Comparison of ENCODE assay signal across 8 cellular contexts in the genomic region with DNA sequence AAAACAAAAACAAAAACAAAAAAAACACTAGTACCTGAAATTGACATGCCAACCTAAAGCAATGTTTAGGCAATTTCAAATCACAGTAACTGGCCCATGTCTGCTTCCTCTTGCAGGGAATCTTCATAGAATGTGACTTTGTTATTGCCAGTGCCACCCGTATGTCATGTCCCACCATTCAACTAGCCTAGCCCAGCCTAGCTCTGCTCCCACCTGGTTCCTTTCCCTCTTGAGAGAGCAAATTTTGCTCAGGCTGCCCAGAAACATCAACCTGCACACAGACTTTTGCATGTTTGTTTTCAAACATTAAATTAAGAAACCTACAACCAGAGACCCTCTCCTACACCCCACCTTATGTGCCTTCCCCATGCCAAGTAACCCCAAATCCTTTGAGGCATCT.
DNase-seq lines count a peak whose midpoint lies in the region; ATAC-seq, FAIRE-seq and TF ChIP-seq lines count a peak whose summit lies in the region.

No MANE protein-coding gene starts in this region.

- H2AFZ ChIP-seq in astrocyte (ENCODE audit: low read depth, low read length) (no peak overlapping the region), mesenchymal stem cell (ENCODE audit: low read depth, low read length) (no peak overlapping the region)

- DNase-seq in activated T-cell treated with anti-CD3 and anti-CD28 coated beads, Interleukin-2, amount 50 U/mL, for 72 hours = no peak
- DNase-seq in activated T-cell treated with anti-CD3 and anti-CD28 coated beads, Interleukin-2, amount 50 U/mL, for 48 hours = no peak
- no peak for DNase-seq in astrocyte (ENCODE audit: low read depth)
- DNase-seq in mesenchymal stem cell = no peak
- no peak for DNase-seq in tibial artery
- DNase-seq in HK-2 (ENCODE audit: unreplicated experiment) = no peak
- no peak for DNase-seq in RCC 7860 (ENCODE audit: low spot score)

- TF ChIP-seq CTCF in astrocyte (IDR thresholded peaks at IDR 0.05; ENCODE audit: insufficient read depth, low read depth, low read length) (no peak), tibial artery (IDR thresholded peaks at IDR 0.05) (no peak)

- H3K79me2 ChIP-seq in astrocyte (ENCODE audit: insufficient read depth, low read length) = peaks cover 25% of the 10 kb centered on the region

- H3K27me3 ChIP-seq in astrocyte (ENCODE audit: insufficient read depth, low read length) (no peaks in the 10 kb centered on the region), mesenchymal stem cell (ENCODE audit: control insufficient read depth in 1 of 2, insufficient read depth in 1 of 2, low read length in 2 of 2) (no peaks in the 10 kb centered on the region), tibial artery (no peaks in the 10 kb centered on the region)

- peaks cover 6% of the 10 kb centered on the region for H3K27me3 Mint-ChIP-seq in activated T-cell treated with anti-CD3 and anti-CD28 coated beads, Interleukin-2, amount 50 U/mL, for 72 hours (ENCODE audit: low read depth)
- H3K27me3 Mint-ChIP-seq in astrocyte (ENCODE audit: low read depth, unreplicated experiment) = no peaks in the 10 kb centered on the region

- peak overlapping the region; percentile 64 for H2BK120ac ChIP-seq in mesenchymal stem cell (ENCODE audit: low read depth, low read length)

- peak overlapping the region; percentile 71 for H3K27ac ChIP-seq in astrocyte (ENCODE audit: low read depth, low read length)
- H3K27ac ChIP-seq in mesenchymal stem cell (ENCODE audit: low read length, poor library complexity, severe bottlenecking) = no peak overlapping the region
- H3K27ac ChIP-seq in tibial artery = peak overlapping the region; percentile 96 to 99

- WGBS in mesenchymal stem cell = 95% methylated on average over 1 of the region's 1 CpG

- peak overlapping the region; percentile 91 to 92 for H3K4me3 Mint-ChIP-seq in activated T-cell treated with anti-CD3 and anti-CD28 coated beads, Interleukin-2, amount 50 U/mL, for 72 hours
- H3K4me3 Mint-ChIP-seq in astrocyte (ENCODE audit: unreplicated experiment) = peak overlapping the region; percentile 27

- H4K20me1 ChIP-seq in astrocyte (ENCODE audit: insufficient read depth, low read length) = peaks cover 23% of the 10 kb centered on the region

- peaks cover 7 to 16% of the 10 kb centered on the region in 2 donors for H3K36me3 Mint-ChIP-seq in activated T-cell treated with anti-CD3 and anti-CD28 coated beads, Interleukin-2, amount 50 U/mL, for 72 hours (ENCODE audit: insufficient read depth in 2 of 2)
- peaks cover 11% of the 10 kb centered on the region for H3K36me3 Mint-ChIP-seq in astrocyte (ENCODE audit: low read depth, unreplicated experiment)

- H3K9me3 Mint-ChIP-seq in activated T-cell treated with anti-CD3 and anti-CD28 coated beads, Interleukin-2, amount 50 U/mL, for 72 hours = no peaks in the 10 kb centered on the region
- no peaks in the 10 kb centered on the region for H3K9me3 Mint-ChIP-seq in astrocyte (ENCODE audit: unreplicated experiment)

- intact Hi-C loops in tibial artery (cut with DNase I; ENCODE audit: low total_unique reads) = loop anchor here (10.0 kb wide), 1 partner anchor 198 kb away; no protein-coding TSS in a partner anchor

- no peak overlapping the region for H3K4me3 ChIP-seq in astrocyte (ENCODE audit: insufficient read depth, low read depth, low read length)
- H3K4me3 ChIP-seq in mesenchymal stem cell (ENCODE audit: insufficient read depth in 1 of 2, low read depth in 1 of 2, low read length in 2 of 2) = peak overlapping the region in 1 of 2 experiments; percentile 76
- H3K4me3 ChIP-seq in tibial artery = peak overlapping the region in 1 of 2 donors; percentile 80

- H3K36me3 ChIP-seq in astrocyte (ENCODE audit: insufficient read depth, low read length) (peaks cover 17% of the 10 kb centered on the region), mesenchymal stem cell (ENCODE audit: control insufficient read depth in 1 of 2, insufficient read depth in 2 of 2, low read depth in 1 of 2, low read length in 2 of 2) (peaks cover 4 to 16% of the 10 kb centered on the region in 2 experiments), tibial artery (peaks cover 4 to 10% (median 10%) of the 10 kb centered on the region in 3 donors)

- FAIRE-seq in astrocyte (lab: Jason Lieb, UNC) (no peak), RCC 7860 (lab: Jason Lieb, UNC) (no peak)

- peak overlapping the region; percentile 69 for H4K8ac ChIP-seq in mesenchymal stem cell (ENCODE audit: low read length)

- H3K9me3 ChIP-seq in astrocyte (ENCODE audit: insufficient read depth, low read depth, low read length) (no peaks in the 10 kb centered on the region), mesenchymal stem cell (ENCODE audit: control insufficient read depth, low read length) (no peaks in the 10 kb centered on the region), tibial artery (no peaks in the 10 kb centered on the region)

- no peak overlapping the region for H3K23ac ChIP-seq in mesenchymal stem cell (ENCODE audit: low read length in 2 of 2)

- no peak overlapping the region for H2BK5ac ChIP-seq in mesenchymal stem cell (ENCODE audit: low read depth, low read length, poor library complexity, severe bottlenecking)

- H3K4me2 ChIP-seq in astrocyte (ENCODE audit: low read length) = peak overlapping the region; percentile 80
- no peak overlapping the region for H3K4me2 ChIP-seq in mesenchymal stem cell (ENCODE audit: low read length, poor library complexity, severe bottlenecking)

- ATAC-seq in activated T-cell treated with anti-CD3 and anti-CD28 coated beads, Interleukin-2, amount 50 U/mL, for 72 hours (replicated peaks in 1 of 2) = no peak
- ATAC-seq in HG03097 (IDR thresholded peaks at IDR 0.05; ENCODE audit: low FRiP score, unreplicated experiment) = no peak

- H2BK15ac ChIP-seq in mesenchymal stem cell (ENCODE audit: low read depth, poor library complexity, severe bottlenecking) = no peak overlapping the region

- peak overlapping the region; percentile 10 to 41 for H2BK12ac ChIP-seq in mesenchymal stem cell (ENCODE audit: low read length in 2 of 2)

- H3K79me1 ChIP-seq in mesenchymal stem cell (replicated peaks; ENCODE audit: low read length, poor library complexity, severe bottlenecking) = peaks cover 3% of the 10 kb centered on the region

- no peak overlapping the region for H3K18ac ChIP-seq in mesenchymal stem cell (ENCODE audit: low read depth in 1 of 2, low read length in 2 of 2)

- no peak overlapping the region for H3K14ac ChIP-seq in mesenchymal stem cell (ENCODE audit: low read length in 2 of 2)

- peaks cover 48% of the 10 kb centered on the region for H3K4me1 Mint-ChIP-seq in activated T-cell treated with anti-CD3 and anti-CD28 coated beads, Interleukin-2, amount 50 U/mL, for 72 hours (ENCODE audit: low read depth)
- H3K4me1 Mint-ChIP-seq in astrocyte (ENCODE audit: low read depth, unreplicated experiment) = peaks cover 21% of the 10 kb centered on the region

- no peak overlapping the region for H4K91ac ChIP-seq in mesenchymal stem cell (ENCODE audit: low read length)

- peak overlapping the region; percentile 99 for H2AK5ac ChIP-seq in mesenchymal stem cell (ENCODE audit: low read length, severe bottlenecking)

- H3K4ac ChIP-seq in mesenchymal stem cell (ENCODE audit: low read depth in 1 of 2, low read length in 2 of 2) = no peak overlapping the region

- peak overlapping the region; percentile 71 for H3K9ac ChIP-seq in astrocyte (ENCODE audit: low read length)
- peak overlapping the region; percentile 85 for H3K9ac ChIP-seq in mesenchymal stem cell (ENCODE audit: low read length)

- peak overlapping the region; percentile 55 for H3K27ac Mint-ChIP-seq in activated T-cell treated with anti-CD3 and anti-CD28 coated beads, Interleukin-2, amount 50 U/mL, for 72 hours
- no peak overlapping the region for H3K27ac Mint-ChIP-seq in astrocyte (ENCODE audit: unreplicated experiment)

- H3K4me1 ChIP-seq in astrocyte (ENCODE audit: insufficient read depth, low read length) (peaks cover 33% of the 10 kb centered on the region), mesenchymal stem cell (ENCODE audit: control insufficient read depth, insufficient read depth, low read depth, low read length) (peaks cover 12% of the 10 kb centered on the region), tibial artery (peaks cover 0 to 27% (median 20%) of the 10 kb centered on the region in 4 donors)
